14 cellular contexts compared by ENCODE assay signal in the genomic region with DNA sequence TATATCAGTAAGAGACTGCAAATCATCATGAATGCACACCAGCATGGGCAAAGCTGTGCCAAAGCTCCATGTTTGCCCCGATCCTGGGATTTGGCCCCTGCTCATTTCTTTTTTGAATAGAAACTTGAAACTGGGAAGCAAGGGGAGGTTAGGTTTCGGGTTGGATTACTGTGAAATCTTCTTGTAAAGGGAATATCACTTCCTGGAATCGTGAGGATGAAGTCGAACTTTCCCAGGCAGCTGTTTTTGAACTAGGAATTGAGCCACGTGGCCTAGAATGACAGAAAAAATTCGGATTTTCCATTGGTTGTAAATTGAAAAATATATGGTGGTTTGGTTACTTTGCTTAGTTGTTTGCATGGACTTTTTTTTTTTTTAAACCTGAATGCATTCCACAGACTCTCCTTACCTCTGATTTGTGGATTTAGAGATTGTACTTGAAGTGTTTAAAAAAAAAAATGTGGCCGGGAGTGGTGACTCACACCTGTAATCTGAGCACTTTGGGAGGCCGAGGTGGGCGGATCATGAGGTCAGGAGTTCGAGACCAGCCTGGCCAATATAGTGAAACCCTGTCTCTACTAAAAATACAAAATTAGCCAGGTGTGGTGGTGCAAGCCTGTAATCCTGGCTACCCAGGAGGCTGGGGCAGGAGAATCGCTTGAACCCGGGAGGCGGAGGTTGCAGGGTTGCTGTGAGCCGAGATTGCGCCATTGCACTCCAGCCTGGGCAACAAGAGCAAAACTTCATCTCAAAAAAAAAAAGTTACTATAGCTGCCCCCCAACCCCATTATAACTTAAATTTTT. TPM values are rescaled to one million over a fixed set of nuclear protein-coding genes. Genes with fewer than 3 reads are reported as not detected.
DNase-seq lines count a peak whose midpoint lies in the region; ATAC-seq and TF ChIP-seq lines count a peak whose summit lies in the region.
"Had no signal": no experiment of that assay in that cellular context is flagged by ENCODE, and none has a peak within 500 bp of the region (broad histone marks: within the 10 kb centered on the region; RNA-seq: fewer than 3 reads in every experiment).

No MANE protein-coding gene starts in this region.

- no peak overlapping the region for H3K4me3 Mint-ChIP-seq in CD8-positive, alpha-beta T cell
- H3K4me3 Mint-ChIP-seq in HFFc6 = peak overlapping the region; percentile 67
- no peak overlapping the region for H3K4me3 Mint-ChIP-seq in osteocyte (ENCODE audit: unreplicated experiment)
- H3K4me3 Mint-ChIP-seq: brain had no signal

- POLR2A ChIA-PET in CD8-positive, alpha-beta T cell (lab: Charles Lee) = interaction anchor here (0.6 to 2.3 kb wide), 4 partner anchors 44 to 64 kb away, joined by 3 to 16 read pairs (median 6); no protein-coding TSS in a partner anchor

- peaks cover 4% of the 10 kb centered on the region for H3K27me3 Mint-ChIP-seq in CD8-positive, alpha-beta T cell (ENCODE audit: low read depth)
- H3K27me3 Mint-ChIP-seq in HFFc6 (ENCODE audit: insufficient read depth) = peaks cover 3% of the 10 kb centered on the region; the same call in 1 of the 2 replicates
- no peaks in the 10 kb centered on the region for H3K27me3 Mint-ChIP-seq in osteocyte (ENCODE audit: unreplicated experiment)
- H3K27me3 Mint-ChIP-seq: brain had no signal

- H3K36me3 ChIP-seq in CD8-positive, alpha-beta T cell (ENCODE audit: insufficient read depth, low read length) = no peaks in the 10 kb centered on the region
- no peaks in the 10 kb centered on the region for H3K36me3 ChIP-seq in body of pancreas (replicated peaks in 1 of 2; ENCODE audit: insufficient read depth in 1 of 2, low read depth in 2 of 2)
- no peaks in the 10 kb centered on the region for H3K36me3 ChIP-seq in tibial nerve
- H3K36me3 ChIP-seq: neutrophil, SJCRH30, thyroid gland had no signal

- H3K9me3 ChIP-seq in CD8-positive, alpha-beta T cell (ENCODE audit: low read length) = no peaks in the 10 kb centered on the region
- no peaks in the 10 kb centered on the region for H3K9me3 ChIP-seq in body of pancreas
- H3K9me3 ChIP-seq in tibial nerve = no peaks in the 10 kb centered on the region
- H3K9me3 ChIP-seq: neutrophil, SJCRH30, thyroid gland had no signal

- TF ChIP-seq CTCF in CD8-positive, alpha-beta T cell (IDR thresholded peaks at IDR 0.05) = no peak
- TF ChIP-seq CTCF in HFFc6 (IDR thresholded peaks at IDR 0.05) (no peak), body of pancreas (IDR thresholded peaks at IDR 0.05) (no peak), osteocyte (IDR thresholded peaks at IDR 0.05) (no peak), tibial nerve (IDR thresholded peaks at IDR 0.05) (no peak)

- no peak overlapping the region for H3K4me3 ChIP-seq in CD8-positive, alpha-beta T cell (ENCODE audit: low read depth, low read length)
- H3K4me3 ChIP-seq in body of pancreas (no peak overlapping the region), tibial nerve (no peak overlapping the region)
- H3K4me3 ChIP-seq: SJCRH30, thyroid gland had no signal

- TF ChIP-seq EP300 in tibial nerve (IDR thresholded peaks at IDR 0.05) = no peak

- intact Hi-C loops in CD8-positive, alpha-beta T cell (cut with DNase I, micrococcal nuclease) = loop anchor here (1.0 to 10.0 kb wide), 4 partner anchors 61 to 171 kb away; no protein-coding TSS in a partner anchor
- intact Hi-C loops in body of pancreas (cut with DNase I) = loop anchor here (10.0 kb wide), 1 partner anchor 51 kb away; no protein-coding TSS in a partner anchor

- TF ChIP-seq POLR2A in body of pancreas (IDR thresholded peaks at IDR 0.05) (no peak), tibial nerve (IDR thresholded peaks at IDR 0.05) (no peak)

- no peaks in the 10 kb centered on the region for H3K9me3 Mint-ChIP-seq in CD8-positive, alpha-beta T cell
- H3K9me3 Mint-ChIP-seq in HFFc6 = no peaks in the 10 kb centered on the region
- no peaks in the 10 kb centered on the region for H3K9me3 Mint-ChIP-seq in osteocyte (ENCODE audit: unreplicated experiment)
- H3K9me3 Mint-ChIP-seq: brain had no signal

- H3K36me3 Mint-ChIP-seq in CD8-positive, alpha-beta T cell = no peaks in the 10 kb centered on the region
- H3K36me3 Mint-ChIP-seq in HFFc6 (ENCODE audit: low read depth) = no peaks in the 10 kb centered on the region
- H3K36me3 Mint-ChIP-seq in osteocyte (ENCODE audit: unreplicated experiment) = no peaks in the 10 kb centered on the region

- DNase-seq in CD8-positive, alpha-beta T cell = no peak
- DNase-seq in HFFc6 (peak; percentile 46), body of pancreas (no peak), osteocyte (ENCODE audit: extremely low spot score, unreplicated experiment) (peak; percentile 8), GOT3 (lab: John Stamatoyannopoulos, UW) (no peak), tibial nerve (ENCODE audit: low spot score in 2 of 2) (no peak), NCI-H2196 treated with DMSO at 0.1 percent for 48 hours (lab: John Stamatoyannopoulos, UW; ENCODE audit: unreplicated experiment) (no peak)
- DNase-seq: effector CD4-positive, alpha-beta T cell; thyroid gland had no signal

- H3K27ac ChIP-seq in CD8-positive, alpha-beta T cell (ENCODE audit: low read depth, low read length) = no peak overlapping the region
- H3K27ac ChIP-seq in body of pancreas (peak overlapping the region in 1 of 4 donors; percentile 20), tibial nerve (peak overlapping the region in 2 of 4 donors; percentile 37 to 41)
- H3K27ac ChIP-seq: C4-2B, neutrophil, SJCRH30 had no signal

- CTCF ChIA-PET in CD8-positive, alpha-beta T cell (lab: Charles Lee) = interaction anchor here (0.6 to 8.4 kb wide), 39 partner anchors 9 to 658 kb away, joined by 3 to 279 read pairs (median 7); partner anchors contain the start of gene KLF11

- H3K27me3 ChIP-seq in CD8-positive, alpha-beta T cell (ENCODE audit: insufficient read depth, low read length) = no peaks in the 10 kb centered on the region
- no peaks in the 10 kb centered on the region for H3K27me3 ChIP-seq in body of pancreas
- H3K27me3 ChIP-seq in tibial nerve = no peaks in the 10 kb centered on the region
- H3K27me3 ChIP-seq: thyroid gland had no signal

- H3K4me1 ChIP-seq in CD8-positive, alpha-beta T cell (ENCODE audit: insufficient read depth, low read length) = peaks cover 9% of the 10 kb centered on the region
- H3K4me1 ChIP-seq in body of pancreas (peaks cover 16% of the 10 kb centered on the region), tibial nerve (peaks cover 0 to 21% (median 0%) of the 10 kb centered on the region in 4 donors)

- peak; percentile 8 for ATAC-seq in CD8-positive, alpha-beta T cell
- peak; percentile 13 for ATAC-seq in body of pancreas
- ATAC-seq in GM18517 (IDR thresholded peaks at IDR 0.05; ENCODE audit: unreplicated experiment) = no peak

- 49 to 60% methylated on average over 15 of the region's 15 CpGs for WGBS in body of pancreas, 2 donors
- 63 to 70% methylated on average over 15 of the region's 15 CpGs for WGBS in tibial nerve, 2 donors

- no peak overlapping the region for H3K27ac Mint-ChIP-seq in CD8-positive, alpha-beta T cell
- peak overlapping the region; percentile 89 for H3K27ac Mint-ChIP-seq in HFFc6
- no peak overlapping the region for H3K27ac Mint-ChIP-seq in osteocyte (ENCODE audit: unreplicated experiment)
- H3K27ac Mint-ChIP-seq: brain had no signal

- H3K4me1 Mint-ChIP-seq in CD8-positive, alpha-beta T cell (ENCODE audit: low read depth) = peaks cover 11% of the 10 kb centered on the region
- H3K4me1 Mint-ChIP-seq in HFFc6 (ENCODE audit: low read depth) = peaks cover 73% of the 10 kb centered on the region
- H3K4me1 Mint-ChIP-seq in osteocyte (ENCODE audit: unreplicated experiment) = peaks cover 11% of the 10 kb centered on the region

RNA-seq across cellular contexts. Expression of gene GRHL1, which starts 32.1 kb away (rescaled TPM):
- under 1 TPM; 0.76 to 0.86 TPM for total RNA-seq in CD8-positive, alpha-beta T cell
- total RNA-seq in HFFc6 (2021; fragmentation: NEBNext Ultra II Directional; extraction: Animal tissue kit (Norgen Biotek cat#: 25700)) = under 1 TPM; 0.46 to 0.76 (median 0.59) TPM
- total RNA-seq in body of pancreas = 1 to 10 TPM; 2.0 to 4.2 TPM
- 0.32 and 0.81 TPM in 2 replicates for total RNA-seq in osteocyte
- 1 to 10 TPM in 2 of 4 donors, under 1 TPM in 1, not detected in 1; 0.66 to 4.2 (median 2.3) TPM for total RNA-seq in tibial nerve

RNA-seq across cellular contexts. Expression of gene KLF11, which starts 59.7 kb away (rescaled TPM):
- total RNA-seq in CD8-positive, alpha-beta T cell = 10 to 100 TPM; 28.6 to 30.3 TPM
- 1 to 10 TPM; 2.8 to 3.9 (median 3.6) TPM for total RNA-seq in HFFc6 (2021; fragmentation: NEBNext Ultra II Directional; extraction: Animal tissue kit (Norgen Biotek cat#: 25700))
- total RNA-seq in body of pancreas = 10 to 100 TPM; 25.7 to 32.6 TPM
- 15.9 and 17.4 TPM in 2 replicates for total RNA-seq in osteocyte
- total RNA-seq in tibial nerve = 10 to 100 TPM; 17.1 to 23.7 (median 20.9) TPM

Comparison
In these comparisons a context has a peak if more than half of its experiments do, and no peak if none do; other contexts are left out.
1. DNase-seq: peak in HFFc6 (single experiment) and osteocyte (single experiment); none in CD8-positive, alpha-beta T cell (0 of 7), body of pancreas (0 of 4), GOT3 (single experiment), tibial nerve (0 of 2) and NCI-H2196 treated with DMSO at 0.1 percent for 48 hours (single experiment).